ENCODE assay signal across 18 cellular contexts in the genomic region with DNA sequence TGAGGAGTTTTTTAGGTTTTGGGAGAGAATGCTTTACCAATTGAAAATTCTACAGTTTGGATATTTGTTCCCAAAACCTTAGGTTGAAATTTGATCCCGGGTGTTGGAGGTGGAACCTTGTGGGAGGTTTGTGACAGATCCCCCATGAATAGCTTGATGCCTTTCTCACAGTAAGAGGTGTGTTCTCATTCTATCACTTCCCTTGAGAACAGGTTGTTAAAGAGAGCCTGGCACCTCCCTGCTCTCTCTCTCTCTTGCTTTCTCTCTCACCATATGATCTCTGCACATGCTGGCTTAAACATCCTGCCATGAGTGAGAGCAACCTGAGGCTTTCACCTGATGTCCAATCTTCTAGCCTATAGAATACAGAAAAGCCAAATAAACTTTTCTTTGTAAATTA.
"Had no signal": no experiment of that assay in that cellular context is flagged by ENCODE, and none has a peak within 500 bp of the region (broad histone marks: within the 10 kb centered on the region; RNA-seq: fewer than 3 reads in every experiment).

No MANE protein-coding gene starts in this region.

- H3K4me3 Mint-ChIP-seq: activated T-helper 1 cell treated with anti-CD3 and anti-CD28 coated beads, Interleukin-12 subunit alpha, Interleukin-12 subunit beta, Interleukin-2, Interleukin-4 antibody, amounts not matched to agents 30 ng/mL and 10 ng/mL and 1 ng/mL, durations not matched to agents 14 hours and 24 hours and 36 hours had no signal

- H3K36me3 ChIP-seq: adrenal gland, breast epithelium, gastrocnemius medialis, heart right ventricle, thyroid gland, WERI-Rb-1 had no signal

- ATAC-seq: activated naive CD4-positive, alpha-beta T cell treated with anti-CD3 and anti-CD28 coated beads, Interleukin-2, amount 50 U/mL, for 72 hours; esophagus mucosa; gastrocnemius medialis; heart right ventricle; left ventricle myocardium superior had no signal

- H3K9me3 ChIP-seq: adrenal gland, gastrocnemius medialis, thyroid gland had no signal

- H3K9me3 Mint-ChIP-seq: activated T-helper 1 cell treated with anti-CD3 and anti-CD28 coated beads, Interleukin-12 subunit alpha, Interleukin-12 subunit beta, Interleukin-2, Interleukin-4 antibody, amounts not matched to agents 30 ng/mL and 10 ng/mL and 1 ng/mL, durations not matched to agents 14 hours and 24 hours and 36 hours had no signal

- H3K27me3 ChIP-seq: adrenal gland, breast epithelium, gastrocnemius medialis, heart right ventricle, thyroid gland had no signal

- H3K4me1 ChIP-seq: adrenal gland, breast epithelium, gastrocnemius medialis, heart right ventricle, thyroid gland had no signal

- H3K36me3 Mint-ChIP-seq: activated naive CD4-positive, alpha-beta T cell treated with anti-CD3 and anti-CD28 coated beads, Interleukin-2, amount 50 U/mL, for 72 hours had no signal

- H3K27ac Mint-ChIP-seq: activated naive CD4-positive, alpha-beta T cell treated with anti-CD3 and anti-CD28 coated beads, Interleukin-2, amount 50 U/mL, for 72 hours; activated T-helper 1 cell treated with anti-CD3 and anti-CD28 coated beads, Interleukin-12 subunit alpha, Interleukin-12 subunit beta, Interleukin-2, Interleukin-4 antibody, amounts not matched to agents 30 ng/mL and 10 ng/mL and 1 ng/mL, durations not matched to agents 14 hours and 24 hours and 36 hours had no signal

- DNase-seq: activated CD4-positive, alpha-beta T cell treated with anti-CD3 and anti-CD28 coated beads, Interleukin-2, amount 50 U/mL, for 4 hours; activated gamma-delta T cell treated with Interleukin-2 at 50 U/mL for 16 hours; activated T-cell treated with anti-CD3 and anti-CD28 coated beads for 4 hours; adrenal gland; cerebellar nuclear complex; effector CD4-positive, alpha-beta T cell; gastrocnemius medialis; heart right ventricle; left ventricle myocardium superior; stimulated activated CD4-positive, alpha-beta T cell treated with anti-CD3 and anti-CD28 coated beads, Interleukin-2, amount 100 ng/mL, for 24 hours; stimulated activated naive CD4-positive, alpha-beta T cell treated with Interleukin-2 at 50 U/mL for 16 hours; T-helper 2 cell; thyroid gland; WERI-Rb-1 had no signal

- H3K4me3 ChIP-seq: adrenal gland, breast epithelium, gastrocnemius medialis, heart right ventricle, thyroid gland had no signal

- H3K27ac ChIP-seq: adrenal gland, breast epithelium, gastrocnemius medialis, heart right ventricle, thyroid gland, WERI-Rb-1 had no signal
